ENCODE assay signal across 11 cellular contexts in the genomic region with DNA sequence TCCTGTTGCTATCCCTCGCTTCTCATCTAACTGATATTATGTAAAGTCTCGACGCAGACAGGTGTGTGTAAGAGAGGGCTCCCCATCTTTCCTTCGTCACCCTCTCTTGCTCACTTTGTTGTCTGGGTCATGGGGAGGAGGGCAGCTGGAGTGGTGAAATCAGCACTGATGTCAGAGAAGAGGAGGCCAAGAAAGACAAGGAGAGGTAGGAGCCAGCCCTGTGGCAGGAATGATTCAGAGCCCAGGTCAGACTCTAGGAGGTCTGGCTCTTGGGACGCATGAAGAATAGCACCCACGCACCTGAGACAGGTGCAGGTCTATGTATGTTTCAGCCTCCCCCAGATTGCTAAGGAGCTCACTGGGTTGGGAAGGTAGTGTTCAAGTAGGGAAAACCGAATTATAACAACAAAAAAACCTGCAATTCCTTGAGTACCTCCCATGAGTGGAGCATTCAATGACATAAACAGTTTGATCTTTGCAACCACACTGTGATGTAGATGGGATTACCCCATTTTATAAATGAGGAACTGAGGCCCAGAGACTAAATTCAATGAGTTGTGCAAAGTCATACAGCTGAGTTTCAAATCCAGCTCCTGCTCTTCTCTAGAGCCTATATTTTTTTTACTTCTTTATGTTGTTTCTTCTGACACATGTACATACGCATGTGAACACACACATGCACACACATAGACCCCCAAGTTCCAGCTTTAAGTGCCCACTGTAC. TPM values are rescaled to one million over a fixed set of nuclear protein-coding genes. Genes with fewer than 3 reads are reported as not detected.
A peak's percentile ranks its signal among the peaks of the same experiment; 100 is the strongest.
DNase-seq lines count a peak whose midpoint lies in the region; ATAC-seq, FAIRE-seq and TF ChIP-seq lines count a peak whose summit lies in the region.
"Had no signal": no experiment of that assay in that cellular context is flagged by ENCODE, and none has a peak within 500 bp of the region (broad histone marks: within the 10 kb centered on the region; RNA-seq: fewer than 3 reads in every experiment).

No MANE protein-coding gene starts in this region.

- H3K9me3 Mint-ChIP-seq in T-cell (no peaks in the 10 kb centered on the region), naive B cell (no peaks in the 10 kb centered on the region)

- H3K4me1 Mint-ChIP-seq in T-cell (peaks cover 85 to 95% (median 91%) of the 10 kb centered on the region in 3 donors), naive B cell (peaks cover 59 to 96% (median 67%) of the 10 kb centered on the region in 3 donors)

- peak overlapping the region; percentile 71 to 95 for H3K27ac Mint-ChIP-seq in T-cell
- H3K27ac Mint-ChIP-seq in naive B cell: peak overlapping the region; percentile 95 to 99 (median 98)

- FAIRE-seq in GM12891 (lab: Jason Lieb, UNC): no peak

- H3K9me3 ChIP-seq in AG04450 (ENCODE audit: control insufficient read depth, insufficient read depth, low read length): no peaks in the 10 kb centered on the region; the same call in 1 of the 2 replicates
- H3K9me3 ChIP-seq: adrenal gland had no signal

- no peak for ATAC-seq in T-cell (replicated peaks in 1 of 4)
- peak; percentile 52 to 65 for ATAC-seq in naive B cell (ENCODE audit: low read depth in 2 of 2)
- ATAC-seq in GM19463 (IDR thresholded peaks at IDR 0.05; ENCODE audit: unreplicated experiment): no peak

- no peak for TF ChIP-seq POLR2A in GM12891 (IDR thresholded peaks at IDR 0.05; ENCODE audit: low read depth, low read length)

- no peak for DNase-seq in AG04450 (ENCODE audit: low read depth, low spot score)
- DNase-seq in GM12891 (ENCODE audit: insufficient read length, low spot score): no peak
- DNase-seq in T-cell: no peak
- peak; percentile 69 for DNase-seq in naive B cell
- DNase-seq in stimulated activated CD4-positive, alpha-beta T cell treated with anti-CD3 and anti-CD28 coated beads, Interleukin-4, amount 100 ng/mL, for 24 hours: no peak
- DNase-seq in NCI-H2107 treated with DMSO at 0.1 percent for 48 hours (lab: John Stamatoyannopoulos, UW; ENCODE audit: unreplicated experiment): no peak
- no peak for DNase-seq in A172 (ENCODE audit: low spot score)
- DNase-seq: adrenal gland, mesenchymal stem cell had no signal

- H3K4me3 ChIP-seq in AG04450 (ENCODE audit: low read depth, low read length): no peak overlapping the region
- H3K4me3 ChIP-seq: adrenal gland had no signal

- TF ChIP-seq CTCF in AG04450 (IDR thresholded peaks at IDR 0.05; ENCODE audit: low read depth, low read length): no peak

- peak overlapping the region; percentile 21 for H3K27ac ChIP-seq in AG04450 (ENCODE audit: low read depth, low read length)

- H3K36me3 Mint-ChIP-seq in T-cell: peaks cover 50% of the 10 kb centered on the region
- peaks cover 12 to 15% of the 10 kb centered on the region in 2 donors for H3K36me3 Mint-ChIP-seq in naive B cell

- H3K27me3 Mint-ChIP-seq in T-cell (no peaks in the 10 kb centered on the region), naive B cell (no peaks in the 10 kb centered on the region)

- POLR2A ChIA-PET in AG04450 (lab: Yijun Ruan, JAX) (no interaction called here), T-cell (lab: Charles Lee) (no interaction called here)

- CTCF ChIA-PET in AG04450 (lab: Charles Lee) (interaction anchor here (1.0 to 3.5 kb wide), 3 partner anchors 15 to 38 kb away, joined by 3 to 17 read pairs (median 3); no protein-coding TSS in a partner anchor), T-cell (lab: Charles Lee) (interaction anchor here (1.1 to 1.2 kb wide), 2 partner anchors 10 to 38 kb away, joined by 3 to 4 read pairs; partner anchors contain the start of gene NUAK2 (in 1 of the 2))

- H3K27me3 ChIP-seq in AG04450 (ENCODE audit: control insufficient read depth, insufficient read depth, low read length): no peaks in the 10 kb centered on the region
- H3K27me3 ChIP-seq: adrenal gland had no signal

- H3K4me3 Mint-ChIP-seq in T-cell: peak overlapping the region in 1 of 3 donors; percentile 95
- peak overlapping the region; percentile 64 to 99 (median 86) for H3K4me3 Mint-ChIP-seq in naive B cell

TF ChIP-seq in GM12891, 5 proteins besides CTCF, POLR2A, EP300 and RAD21:
- no peak for TF ChIP-seq POLR2AphosphoS5 (IDR thresholded peaks at IDR 0.05; ENCODE audit: low read depth, low read length)
- TF ChIP-seq SPI1 (IDR thresholded peaks at IDR 0.05; ENCODE audit: low read depth, low read length): peak; percentile 98

RNA-seq across cellular contexts. Expression of gene NUAK2, which starts 10.4 kb away (rescaled TPM):
- polyA plus RNA-seq in AG04450 (2011; rRNA removed): 7.0 and 8.2 TPM in 2 replicates
- polyA minus RNA-seq in AG04450 (2011; rRNA and poly(A)+ RNA removed): 12.5 and 20.1 TPM in 2 replicates
- 0.12 TPM for polyA plus RNA-seq in GM12891 (2012; ENCODE audit: low read depth, missing spikeins)
- total RNA-seq in T-cell: 10 to 100 TPM; 15.0 to 38.7 (median 32.7) TPM
- polyA plus RNA-seq in naive B cell (ENCODE audit: low read depth in 6 of 6): 100 to 1,000 TPM; 103 to 166 (median 113) TPM
- total RNA-seq in A172 (2014; rRNA removed; shearing (Covaris generic)): 16.3 and 18.4 TPM in 2 replicates

RNA-seq across cellular contexts. Expression of gene KLHDC8A, which starts 45.6 kb away (rescaled TPM):
- 0.06 TPM in 1 of 2 replicates, not detected in the other for polyA plus RNA-seq in AG04450 (2011; rRNA removed)
- polyA minus RNA-seq in AG04450 (2011; rRNA and poly(A)+ RNA removed): not detected in 2 replicates
- polyA plus RNA-seq in GM12891 (2012; ENCODE audit: low read depth, missing spikeins): not detected
- total RNA-seq in T-cell: under 1 TPM in 1 of 5 donors, not detected in 4; 0.30 TPM
- 1 to 10 TPM in 1 of 6 donors, under 1 TPM in 4, not detected in 1; 0.26 to 1.3 (median 0.77) TPM for polyA plus RNA-seq in naive B cell (ENCODE audit: low read depth in 6 of 6)
- total RNA-seq in A172 (2014; rRNA removed; shearing (Covaris generic)): not detected in 2 replicates
- total RNA-seq: NCI-H460 had no signal

Comparison
In these comparisons a context has a peak if more than half of its experiments do, and no peak if none do; other contexts are left out.
1. ATAC-seq: peak in naive B cell (2 of 2); none in T-cell (0 of 4) and GM19463 (single experiment).